In genomic region chr3:149879872-149880271, GRCh38 we compare ENCODE assay signal across 8 cellular contexts.
DNase-seq lines count a peak whose midpoint lies in the region; ATAC-seq and TF ChIP-seq lines count a peak whose summit lies in the region.

No MANE protein-coding gene starts in this region.

- no peaks in the 10 kb centered on the region for H3K27me3 Mint-ChIP-seq in activated naive CD4-positive, alpha-beta T cell treated with anti-CD3 and anti-CD28 coated beads for 36 hours (ENCODE audit: low read depth)

- peaks cover 6% of the 10 kb centered on the region for H3K9me3 Mint-ChIP-seq in activated naive CD4-positive, alpha-beta T cell treated with anti-CD3 and anti-CD28 coated beads for 36 hours

- peak; percentile 83 for ATAC-seq in GM21515 (IDR thresholded peaks at IDR 0.05; ENCODE audit: unreplicated experiment)

- CTCF ChIA-PET in activated naive CD4-positive, alpha-beta T cell treated with anti-CD3 and anti-CD28 coated beads for 36 hours (lab: Charles Lee): interaction anchor here (0.9 to 1.5 kb wide), 7 partner anchors 8 to 121 kb away, joined by 3 to 7 read pairs (median 4); no protein-coding TSS in a partner anchor

- H3K27ac Mint-ChIP-seq in activated naive CD4-positive, alpha-beta T cell treated with anti-CD3 and anti-CD28 coated beads for 36 hours: no peak overlapping the region

- TF ChIP-seq CTCF in right atrium auricular region (IDR thresholded peaks at IDR 0.05) (peak; percentile 17 to 66), GM13977 (IDR thresholded peaks at IDR 0.05; ENCODE audit: extremely low read depth, insufficient read depth, missing control alignments) (no peak)

- H3K4me3 Mint-ChIP-seq in activated naive CD4-positive, alpha-beta T cell treated with anti-CD3 and anti-CD28 coated beads for 36 hours: no peak overlapping the region

- H3K36me3 Mint-ChIP-seq in activated naive CD4-positive, alpha-beta T cell treated with anti-CD3 and anti-CD28 coated beads for 36 hours (ENCODE audit: low read depth): peaks cover 15% of the 10 kb centered on the region

- H3K27me3 ChIP-seq in right atrium auricular region: no peaks in the 10 kb centered on the region

- intact Hi-C loops in activated naive CD4-positive, alpha-beta T cell treated with anti-CD3 and anti-CD28 coated beads for 36 hours (cut with micrococcal nuclease): loop anchor here (1.0 to 5.0 kb wide), 2 partner anchors 92 to 304 kb away; partner anchors contain the start of gene PFN2

- no peaks in the 10 kb centered on the region for H3K4me1 ChIP-seq in right atrium auricular region

- DNase-seq in CD1c-positive myeloid dendritic cell (ENCODE audit: extremely low spot score): peak; percentile 43
- peak; percentile 38 for DNase-seq in NCI-H2227 (lab: John Stamatoyannopoulos, UW; ENCODE audit: unreplicated experiment)
- peak; percentile 61 for DNase-seq in activated naive CD4-positive, alpha-beta T cell treated with anti-CD3 and anti-CD28 coated beads for 36 hours
- DNase-seq in right atrium auricular region (ENCODE audit: low spot score): peak; percentile 69
- DNase-seq in renal cortical epithelial cell (ENCODE audit: low read depth): peak; percentile 73
- DNase-seq in GM13977 (ENCODE audit: low spot score): no peak
- DNase-seq in epidermal melanocyte (ENCODE audit: insufficient read length, low spot score): no peak

- in situ Hi-C loops in GM13977 (cut with MboI; ENCODE audit: low pct_unique_long_range_greater_than_20kb, low sequenced_read_pairs, unreplicated experiment): no loop called here

- no peaks in the 10 kb centered on the region for H3K36me3 ChIP-seq in right atrium auricular region

- H3K27ac ChIP-seq in right atrium auricular region: no peak overlapping the region

- H3K9me3 ChIP-seq in right atrium auricular region: no peaks in the 10 kb centered on the region

- H3K4me1 Mint-ChIP-seq in activated naive CD4-positive, alpha-beta T cell treated with anti-CD3 and anti-CD28 coated beads for 36 hours (ENCODE audit: low read depth): peaks cover 4% of the 10 kb centered on the region

- no peak overlapping the region for H3K4me3 ChIP-seq in right atrium auricular region

Comparison
In these comparisons a context has a peak if more than half of its experiments do, and no peak if none do; other contexts are left out.
1. DNase-seq: peak in CD1c-positive myeloid dendritic cell (single experiment), NCI-H2227 (single experiment), activated naive CD4-positive, alpha-beta T cell treated with anti-CD3 and anti-CD28 coated beads for 36 hours (single experiment), right atrium auricular region (single experiment) and renal cortical epithelial cell (single experiment); none in GM13977 (single experiment) and epidermal melanocyte (single experiment).